In the genomic region with DNA sequence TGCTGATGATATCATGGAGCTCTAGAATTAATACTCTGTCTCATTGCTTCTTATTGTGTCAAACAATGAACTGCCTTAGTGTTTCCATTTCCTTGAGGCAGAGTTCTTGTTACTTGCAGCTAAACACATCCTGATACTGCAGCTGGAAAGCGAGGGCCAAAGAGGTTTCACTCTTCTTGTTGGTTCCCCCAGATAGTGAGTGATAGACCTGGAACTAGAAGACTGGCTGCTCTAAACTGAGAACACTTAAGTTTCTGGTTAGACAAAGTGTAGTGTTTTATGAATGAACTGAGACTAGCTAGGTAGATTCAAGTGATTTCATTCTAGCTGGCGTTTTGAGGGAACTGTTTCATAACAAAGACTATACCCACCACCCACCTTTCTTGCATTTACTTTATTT, we compare ENCODE assay signal across 30 cellular contexts.
"Had no signal": no experiment of that assay in that cellular context is flagged by ENCODE, and none has a peak within 500 bp of the region (broad histone marks: within the 10 kb centered on the region; RNA-seq: fewer than 3 reads in every experiment).

No MANE protein-coding gene starts in this region.

- H3K27me3 ChIP-seq: Peyer's patch, SJSA1 had no signal

- H3K9ac ChIP-seq: SK-N-SH had no signal

- H3K4me2 ChIP-seq: SK-N-SH had no signal

- H3K9me3 ChIP-seq: Peyer's patch, SJSA1, SK-N-SH had no signal

- H3K4me1 ChIP-seq: Peyer's patch had no signal

- H3K27ac ChIP-seq: Peyer's patch, SJSA1 had no signal

- DNase-seq: NCI-H1048, NCI-H1092 treated with DMSO at 0.1 percent for 48 hours, NCI-H1105 treated with DMSO at 0.1 percent for 48 hours, NCI-H1417, NCI-H1436, NCI-H146, NCI-H1694, NCI-H187, NCI-H1930, NCI-H2029 treated with DMSO at 0.1 percent for 48 hours, NCI-H2081 treated with DMSO at 0.1 percent for 48 hours, NCI-H2107, NCI-H2171, NCI-H226, NCI-H446 treated with DMSO at 0.1 percent for 48 hours, NCI-H510A, NCI-H524, NCI-H526, NCI-H69, NCI-H748 treated with DMSO at 0.1 percent for 48 hours, OCI-M1, PC-3, Peyer's patch, Right ventricle myocardium superior, RPMI8226, SHP77 treated with DMSO at 0.1 percent for 48 hours, SK-N-SH, SW 1271, T-helper 1 cell had no signal

- H3K36me3 ChIP-seq: Peyer's patch, SJSA1 had no signal

- ATAC-seq: PC-3 had no signal

- H3K4me3 ChIP-seq: Peyer's patch, SJSA1 had no signal
